In the genomic region with DNA sequence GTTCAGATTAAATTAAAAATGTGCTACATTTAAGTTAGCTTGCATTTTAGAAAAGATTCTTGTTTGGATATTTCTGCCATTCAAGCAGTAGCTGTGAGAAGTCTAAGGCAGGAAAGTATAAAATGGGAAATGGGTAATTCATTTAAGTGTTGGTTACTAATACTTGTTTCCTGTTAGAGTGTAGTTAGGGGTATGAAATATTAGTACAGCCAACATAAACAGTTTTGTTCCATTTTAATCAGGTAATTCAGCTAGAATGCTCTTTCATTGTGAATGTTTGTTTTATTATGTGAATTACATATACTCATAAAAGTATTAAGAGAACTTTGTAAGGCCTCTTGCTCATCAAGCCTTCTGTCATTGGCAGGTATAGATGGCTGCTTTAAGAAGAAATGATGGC, we compare ENCODE assay signal across 29 cellular contexts. TPM values are rescaled to one million over a fixed set of nuclear protein-coding genes. Genes with fewer than 3 reads are reported as not detected.
"Had no signal": no experiment of that assay in that cellular context is flagged by ENCODE, and none has a peak within 500 bp of the region (broad histone marks: within the 10 kb centered on the region; RNA-seq: fewer than 3 reads in every experiment).

No MANE protein-coding gene starts in this region.

- H3K27me3 Mint-ChIP-seq: activated naive CD8-positive, alpha-beta T cell had no signal

- H3K4me3 Mint-ChIP-seq: activated CD8-positive, alpha-beta T cell treated with anti-CD3 and anti-CD28 coated beads, Interleukin-2, amount 10 ng/mL, durations not matched to agents 7 days and 5 days; activated naive CD4-positive, alpha-beta T cell treated with anti-CD3 and anti-CD28 coated beads for 36 hours had no signal

- H3K27me3 ChIP-seq: brain microvascular endothelial cell, MG63, Peyer's patch, SJSA1 had no signal

- H3K9ac ChIP-seq: KMS-11 had no signal

- H3K4me2 ChIP-seq: KMS-11 had no signal

- H3K9me3 Mint-ChIP-seq: activated naive CD4-positive, alpha-beta T cell treated with anti-CD3 and anti-CD28 coated beads for 36 hours had no signal

- DNase-seq: activated CD4-positive, alpha-beta T cell treated with anti-CD3 and anti-CD28 coated beads for 48 hours; activated CD4-positive, alpha-beta T cell treated with anti-CD3 and anti-CD28 coated beads, Interleukin-2, amount 50 U/mL, for 4 hours; activated CD4-positive, CD25-positive, alpha-beta regulatory T cell treated with anti-CD3 and anti-CD28 coated beads, Interleukin-2, amount 50 U/mL, for 72 hours; activated CD8-positive, alpha-beta memory T cell treated with anti-CD3 and anti-CD28 coated beads, Interleukin-2, amount 50 U/mL, for 48 hours; activated CD8-positive, alpha-beta T cell treated with anti-CD3 and anti-CD28 coated beads, Interleukin-2, amount 10 ng/mL, durations not matched to agents 7 days and 5 days; activated gamma-delta T cell; activated naive CD4-positive, alpha-beta T cell treated with anti-CD3 and anti-CD28 coated beads for 36 hours; activated T-cell treated with anti-CD3 and anti-CD28 coated beads, Interleukin-2, amount 50 U/mL, for 1 hour; amygdala; brain microvascular endothelial cell; MG63; MV-4-11; NCI-H1092 treated with DMSO at 0.1 percent for 48 hours; NCI-H1417 treated with DMSO at 0.1 percent for 48 hours; NCI-H1694; NCI-H2029; NCI-H2107; NCI-H510A treated with DMSO at 0.1 percent for 48 hours; NCI-H69; NK-92 treated with Interleukin-12 subunit alpha and Interleukin-12 subunit beta, amount 100 ng/mL, for 24 hours; OCI-M1; Peyer's patch; SHP77; SW 1271 had no signal

- H3K9me3 ChIP-seq: MG63, Peyer's patch, SJSA1 had no signal

- H3K4me1 ChIP-seq: SJSA1 had no signal

- H3K4me3 ChIP-seq: MG63, Peyer's patch, SJSA1 had no signal

- H3K27ac ChIP-seq: brain microvascular endothelial cell, KMS-11, Peyer's patch, SJSA1 had no signal

- ATAC-seq: activated CD8-positive, alpha-beta T cell treated with anti-CD3 and anti-CD28 coated beads, Interleukin-2, amount 10 ng/mL, durations not matched to agents 7 days and 5 days; SK-N-SH treated with all-trans-retinoic acid at 6 μM for 48 hours had no signal

RNA-seq across cellular contexts. Expression of a gene that starts 24.6 kb away (rescaled TPM):
- total RNA-seq: activated naive CD4-positive, alpha-beta T cell treated with anti-CD3 and anti-CD28 coated beads for 36 hours; astrocyte had no signal
